10 cellular contexts compared by ENCODE assay signal in genomic region chr14:31283568-31284252, GRCh38.
DNase-seq lines count a peak whose midpoint lies in the region; ATAC-seq lines count a peak whose summit lies in the region.
"Had no signal": no experiment of that assay in that cellular context is flagged by ENCODE, and none has a peak within 500 bp of the region (broad histone marks: within the 10 kb centered on the region; RNA-seq: fewer than 3 reads in every experiment).

No MANE protein-coding gene starts in this region.

- ATAC-seq in HG03095 (IDR thresholded peaks at IDR 0.05; ENCODE audit: unreplicated experiment): peak; percentile 82
- ATAC-seq: gastrocnemius medialis had no signal

- DNase-seq in NCI-H2107 treated with DMSO at 0.1 percent for 48 hours (lab: John Stamatoyannopoulos, UW; ENCODE audit: unreplicated experiment) (peak; percentile 19), NCI-H2107 (lab: John Stamatoyannopoulos, UW) (no peak), SIG-M5 (lab: John Stamatoyannopoulos, UW) (peak; percentile 4), superior temporal gyrus (ENCODE audit: extremely low spot score) (peak; percentile 21), DMS79 treated with DMSO at 0.1 percent for 48 hours (lab: John Stamatoyannopoulos, UW) (no peak), D341Med (ENCODE audit: low spot score) (no peak), NCI-H524 treated with DMSO at 0.1 percent for 48 hours (lab: John Stamatoyannopoulos, UW) (no peak)
- DNase-seq: 8988T, gastrocnemius medialis had no signal

Comparison
In these comparisons a context has a peak if more than half of its experiments do, and no peak if none do; other contexts are left out.
1. DNase-seq: peak in NCI-H2107 treated with DMSO at 0.1 percent for 48 hours (single experiment), SIG-M5 (single experiment) and superior temporal gyrus (single experiment); none in NCI-H2107 (single experiment), DMS79 treated with DMSO at 0.1 percent for 48 hours (single experiment), D341Med (single experiment) and NCI-H524 treated with DMSO at 0.1 percent for 48 hours (single experiment).